ENCODE assay signal across 1 cellular context in genomic region chr10:133378251-133379096, GRCh38.
TF ChIP-seq lines count a peak whose summit lies in the region.

No MANE protein-coding gene starts in this region.

TF ChIP-seq in GM12878, 131 proteins besides CTCF, POLR2A, EP300 and RAD21:
- TF ChIP-seq STAT1 (conservative IDR thresholded peaks at IDR 0.05) (0 out of 2 replicates have a peak, but pooled peaks have one; percentile 23), NR2F1 (conservative IDR thresholded peaks at IDR 0.05) (peak; percentile 84), CHD1 (IDR thresholded peaks at IDR 0.05; ENCODE audit: low read depth, low read length) (no peak), MXI1 (IDR thresholded peaks at IDR 0.05; ENCODE audit: low read depth, low read length) (peak; percentile 27; the same call in 1 of the 2 replicates), IKZF2 (IDR thresholded peaks at IDR 0.05) (peak; percentile 49 to 59; a peak in 2 of 4 replicates), RCOR1 (conservative IDR thresholded peaks at IDR 0.05; ENCODE audit: low read depth, low read length) (no peak), IKZF1 (conservative IDR thresholded peaks at IDR 0.05) (peak; percentile 81), RELB (IDR thresholded peaks at IDR 0.05; ENCODE audit: low read depth) (peak; percentile 41; the same call in 1 of the 2 replicates), SIN3A (IDR thresholded peaks at IDR 0.05; ENCODE audit: low read depth, low read length) (0 out of 2 replicates have a peak, but pooled peaks have one; percentile 10), HSF1 (IDR thresholded peaks at IDR 0.05; ENCODE audit: low read depth, low read length) (no peak), MEF2B (IDR thresholded peaks at IDR 0.05; ENCODE audit: partially characterized antibody, poor library complexity, severe bottlenecking) (peak; percentile 35), YBX1 (IDR thresholded peaks at IDR 0.05) (no peak), BHLHE40 (IDR thresholded peaks at IDR 0.05; ENCODE audit: borderline replicate concordance in 1 of 2, low read depth in 2 of 2, low read length in 1 of 2) (peak in 1 of 2 experiments; percentile 76; a peak in 2 of 4 replicates), BCL3 (IDR thresholded peaks at IDR 0.05; ENCODE audit: borderline replicate concordance, insufficient read depth, low read depth, low read length, poor library complexity, severe bottlenecking) (no peak), MLLT1 (IDR thresholded peaks at IDR 0.05) (peak; percentile 20; the same call in 1 of the 2 replicates), MTA3 (IDR thresholded peaks at IDR 0.05; ENCODE audit: borderline replicate concordance, low read length) (no peak), CHD2 (IDR thresholded peaks at IDR 0.05; ENCODE audit: borderline replicate concordance, low read depth, low read length) (no peak), E2F4 (IDR thresholded peaks at IDR 0.05; ENCODE audit: low read depth, low read length) (no peak), RELA (IDR thresholded peaks at IDR 0.05; ENCODE audit: borderline replicate concordance, partially characterized antibody) (peak; percentile 34), YY1 (IDR thresholded peaks at IDR 0.05; ENCODE audit: low read depth, low read length) (no peak), IRF4 (IDR thresholded peaks at IDR 0.05; ENCODE audit: low read depth, low read length) (no peak), SMARCA5 (IDR thresholded peaks at IDR 0.05) (peak; percentile 53), DPF2 (IDR thresholded peaks at IDR 0.05) (peak; percentile 33), ESRRA (IDR thresholded peaks at IDR 0.05; ENCODE audit: low read length) (peak; percentile 91; the same call in 1 of the 2 replicates), NR2C1 (IDR thresholded peaks at IDR 0.05) (peak; percentile 51), LARP7 (IDR thresholded peaks at IDR 0.05) (peak; percentile 67), NBN (IDR thresholded peaks at IDR 0.05) (peak; percentile 90), BACH1 (IDR thresholded peaks at IDR 0.05; ENCODE audit: borderline replicate concordance) (peak; percentile 67), JUND (IDR thresholded peaks at IDR 0.05; ENCODE audit: low read depth, low read length) (no peak), TCF12 (IDR thresholded peaks at IDR 0.05; ENCODE audit: low read depth, low read length) (no peak), GATAD2B (conservative IDR thresholded peaks at IDR 0.05; ENCODE audit: low read depth) (peak; percentile 68), CBX5 (IDR thresholded peaks at IDR 0.05; ENCODE audit: low read depth) (no peak)
- TF ChIP-seq, protein P1, sequence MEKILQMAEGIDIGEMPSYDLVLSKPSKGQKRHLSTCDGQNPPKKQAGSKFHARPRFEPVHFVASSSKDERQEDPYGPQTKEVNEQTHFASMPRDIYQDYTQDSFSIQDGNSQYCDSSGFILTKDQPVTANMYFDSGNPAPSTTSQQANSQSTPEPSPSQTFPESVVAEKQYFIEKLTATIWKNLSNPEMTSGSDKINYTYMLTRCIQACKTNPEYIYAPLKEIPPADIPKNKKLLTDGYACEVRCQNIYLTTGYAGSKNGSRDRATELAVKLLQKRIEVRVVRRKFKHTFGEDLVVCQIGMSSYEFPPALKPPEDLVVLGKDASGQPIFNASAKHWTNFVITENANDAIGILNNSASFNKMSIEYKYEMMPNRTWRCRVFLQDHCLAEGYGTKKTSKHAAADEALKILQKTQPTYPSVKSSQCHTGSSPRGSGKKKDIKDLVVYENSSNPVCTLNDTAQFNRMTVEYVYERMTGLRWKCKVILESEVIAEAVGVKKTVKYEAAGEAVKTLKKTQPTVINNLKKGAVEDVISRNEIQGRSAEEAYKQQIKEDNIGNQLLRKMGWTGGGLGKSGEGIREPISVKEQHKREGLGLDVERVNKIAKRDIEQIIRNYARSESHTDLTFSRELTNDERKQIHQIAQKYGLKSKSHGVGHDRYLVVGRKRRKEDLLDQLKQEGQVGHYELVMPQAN (conservative IDR thresholded peaks at IDR 0.05), result peak; percentile 34; the same call in 1 of the 2 replicates
- TF ChIP-seq, protein P2, sequence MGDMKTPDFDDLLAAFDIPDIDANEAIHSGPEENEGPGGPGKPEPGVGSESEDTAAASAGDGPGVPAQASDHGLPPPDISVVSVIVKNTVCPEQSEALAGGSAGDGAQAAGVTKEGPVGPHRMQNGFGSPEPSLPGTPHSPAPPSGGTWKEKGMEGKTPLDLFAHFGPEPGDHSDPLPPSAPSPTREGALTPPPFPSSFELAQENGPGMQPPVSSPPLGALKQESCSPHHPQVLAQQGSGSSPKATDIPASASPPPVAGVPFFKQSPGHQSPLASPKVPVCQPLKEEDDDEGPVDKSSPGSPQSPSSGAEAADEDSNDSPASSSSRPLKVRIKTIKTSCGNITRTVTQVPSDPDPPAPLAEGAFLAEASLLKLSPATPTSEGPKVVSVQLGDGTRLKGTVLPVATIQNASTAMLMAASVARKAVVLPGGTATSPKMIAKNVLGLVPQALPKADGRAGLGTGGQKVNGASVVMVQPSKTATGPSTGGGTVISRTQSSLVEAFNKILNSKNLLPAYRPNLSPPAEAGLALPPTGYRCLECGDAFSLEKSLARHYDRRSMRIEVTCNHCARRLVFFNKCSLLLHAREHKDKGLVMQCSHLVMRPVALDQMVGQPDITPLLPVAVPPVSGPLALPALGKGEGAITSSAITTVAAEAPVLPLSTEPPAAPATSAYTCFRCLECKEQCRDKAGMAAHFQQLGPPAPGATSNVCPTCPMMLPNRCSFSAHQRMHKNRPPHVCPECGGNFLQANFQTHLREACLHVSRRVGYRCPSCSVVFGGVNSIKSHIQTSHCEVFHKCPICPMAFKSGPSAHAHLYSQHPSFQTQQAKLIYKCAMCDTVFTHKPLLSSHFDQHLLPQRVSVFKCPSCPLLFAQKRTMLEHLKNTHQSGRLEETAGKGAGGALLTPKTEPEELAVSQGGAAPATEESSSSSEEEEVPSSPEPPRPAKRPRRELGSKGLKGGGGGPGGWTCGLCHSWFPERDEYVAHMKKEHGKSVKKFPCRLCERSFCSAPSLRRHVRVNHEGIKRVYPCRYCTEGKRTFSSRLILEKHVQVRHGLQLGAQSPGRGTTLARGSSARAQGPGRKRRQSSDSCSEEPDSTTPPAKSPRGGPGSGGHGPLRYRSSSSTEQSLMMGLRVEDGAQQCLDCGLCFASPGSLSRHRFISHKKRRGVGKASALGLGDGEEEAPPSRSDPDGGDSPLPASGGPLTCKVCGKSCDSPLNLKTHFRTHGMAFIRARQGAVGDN (IDR thresholded peaks at IDR 0.05), result 0 out of 2 replicates have a peak, but pooled peaks have one; percentile 24
- TF ChIP-seq, protein P3, sequence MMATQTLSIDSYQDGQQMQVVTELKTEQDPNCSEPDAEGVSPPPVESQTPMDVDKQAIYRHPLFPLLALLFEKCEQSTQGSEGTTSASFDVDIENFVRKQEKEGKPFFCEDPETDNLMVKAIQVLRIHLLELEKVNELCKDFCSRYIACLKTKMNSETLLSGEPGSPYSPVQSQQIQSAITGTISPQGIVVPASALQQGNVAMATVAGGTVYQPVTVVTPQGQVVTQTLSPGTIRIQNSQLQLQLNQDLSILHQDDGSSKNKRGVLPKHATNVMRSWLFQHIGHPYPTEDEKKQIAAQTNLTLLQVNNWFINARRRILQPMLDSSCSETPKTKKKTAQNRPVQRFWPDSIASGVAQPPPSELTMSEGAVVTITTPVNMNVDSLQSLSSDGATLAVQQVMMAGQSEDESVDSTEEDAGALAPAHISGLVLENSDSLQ (IDR thresholded peaks at IDR 0.05), result 0 out of 2 replicates have a peak, but pooled peaks have one; percentile 11
TF ChIP-seq in GM12878: peak in this region for 22.
